ENCODE assay signal across 16 cellular contexts in genomic region chr11:69287968-69288882, GRCh38. TPM values are rescaled to one million over a fixed set of nuclear protein-coding genes. Genes with fewer than 3 reads are reported as not detected.
A peak's percentile ranks its signal among the peaks of the same experiment; 100 is the strongest.
DNase-seq lines count a peak whose midpoint lies in the region; ATAC-seq, FAIRE-seq and TF ChIP-seq lines count a peak whose summit lies in the region.
"Had no signal": no experiment of that assay in that cellular context is flagged by ENCODE, and none has a peak within 500 bp of the region (broad histone marks: within the 10 kb centered on the region; RNA-seq: fewer than 3 reads in every experiment).

No MANE protein-coding gene starts in this region.

- no peaks in the 10 kb centered on the region for H3K36me3 ChIP-seq in BLaER1
- H3K36me3 ChIP-seq in MM.1S (replicated peaks; ENCODE audit: insufficient read depth, low read length) = no peaks in the 10 kb centered on the region
- H3K36me3 ChIP-seq in H1 (ENCODE audit: control insufficient read depth in 2 of 4, insufficient read depth in 4 of 4, low read length in 3 of 4) = no peaks in the 10 kb centered on the region
- H3K36me3 ChIP-seq in mesenchymal stem cell (ENCODE audit: control insufficient read depth in 1 of 2, insufficient read depth in 2 of 2, low read depth in 1 of 2, low read length in 2 of 2) = no peaks in the 10 kb centered on the region
- H3K36me3 ChIP-seq: tibial nerve had no signal

- H3K18ac ChIP-seq in H1 (ENCODE audit: extremely low read depth, low read length) = peak overlapping the region; percentile 75
- no peak overlapping the region for H3K18ac ChIP-seq in mesenchymal stem cell (ENCODE audit: low read depth in 1 of 2, low read length in 2 of 2)

- no peak for TF ChIP-seq POLR2A in H1 (IDR thresholded peaks at IDR 0.05; ENCODE audit: control extremely low read depth in 1 of 2, low read depth in 2 of 2, low read length in 2 of 2)

- DNase-seq in MM.1S (peak; percentile 15), H1 (ENCODE audit: low read depth in 1 of 2, low spot score in 2 of 2) (no peak), mesenchymal stem cell (no peak), GM13977 (ENCODE audit: low spot score) (no peak), omental fat pad (ENCODE audit: low spot score) (no peak), DMS79 treated with DMSO at 0.1 percent for 48 hours (lab: John Stamatoyannopoulos, UW) (no peak)
- DNase-seq: activated CD4-positive, alpha-beta memory T cell treated with anti-CD3 and anti-CD28 coated beads, Interleukin-2, amount 10 ng/mL, durations not matched to agents 7 days and 5 days; foreskin melanocyte; NCI-H1048 had no signal

- no peaks in the 10 kb centered on the region for H3K4me1 Mint-ChIP-seq in activated T-helper 17 cell treated with anti-CD3 and anti-CD28 coated beads, Interleukin-2, amount 50 U/mL, for 72 hours
- H3K4me1 Mint-ChIP-seq: activated CD4-positive, alpha-beta memory T cell treated with anti-CD3 and anti-CD28 coated beads, Interleukin-2, amount 10 ng/mL, durations not matched to agents 7 days and 5 days had no signal

- CTCF ChIA-PET in H1 (lab: Charles Lee; ENCODE audit: partially characterized antibody) = interaction anchor here (0.6 to 2.6 kb wide), 8 partner anchors 8 to 467 kb away, joined by 3 to 8 read pairs (median 4); no protein-coding TSS in a partner anchor

- no peak overlapping the region for H3K4me3 ChIP-seq in BLaER1
- H3K4me3 ChIP-seq in MM.1S (ENCODE audit: low read length) = no peak overlapping the region
- H3K4me3 ChIP-seq in H1 (ENCODE audit: extremely low read depth in 1 of 4, insufficient read depth in 2 of 4, low read depth in 3 of 4, low read length in 4 of 4) = no peak overlapping the region
- no peak overlapping the region for H3K4me3 ChIP-seq in mesenchymal stem cell (ENCODE audit: insufficient read depth in 1 of 2, low read depth in 1 of 2, low read length in 2 of 2)
- H3K4me3 ChIP-seq: smooth muscle cell, tibial nerve had no signal

- H2BK15ac ChIP-seq in H1 (ENCODE audit: low read length) (no peak overlapping the region; the same call in 1 of the 2 replicates), mesenchymal stem cell (ENCODE audit: low read depth, poor library complexity, severe bottlenecking) (peak overlapping the region; percentile 50)

- no peak overlapping the region for H4K5ac ChIP-seq in H1 (ENCODE audit: insufficient read length, low read depth, low read length)

- no peaks in the 10 kb centered on the region for H3K9me2 ChIP-seq in MM.1S (replicated peaks; ENCODE audit: insufficient read depth, low read length)

- H4K8ac ChIP-seq in H1 (ENCODE audit: extremely low read depth, insufficient read depth, low read length) = no peak overlapping the region
- H4K8ac ChIP-seq in mesenchymal stem cell (ENCODE audit: low read length) = no peak overlapping the region

- POLR2A ChIA-PET in H1 (lab: Charles Lee; ENCODE audit: partially characterized antibody) = no interaction called here

- WGBS in H1 (ENCODE audit: extremely low coverage in 1 of 2, insufficient coverage in 1 of 2, insufficient read length in 1 of 2, insufficient replicate concordance in 2 of 2, low coverage in 1 of 2, low lambda C conversion rate in 2 of 2, missing lambda C conversion rate in 1 of 2), 2 experiments = 90% methylated on average over 20 of the region's 20 CpGs; no CpG with 5 or more reads in 1 of the 2 experiments
- WGBS in mesenchymal stem cell = 88% methylated on average over 20 of the region's 20 CpGs

- H3K23ac ChIP-seq in H1 (ENCODE audit: insufficient read length) (no peak overlapping the region), mesenchymal stem cell (ENCODE audit: low read length in 2 of 2) (no peak overlapping the region)

- H3K27ac Mint-ChIP-seq in activated T-helper 17 cell treated with anti-CD3 and anti-CD28 coated beads, Interleukin-2, amount 50 U/mL, for 72 hours = no peak overlapping the region
- H3K27ac Mint-ChIP-seq: activated CD4-positive, alpha-beta memory T cell treated with anti-CD3 and anti-CD28 coated beads, Interleukin-2, amount 10 ng/mL, durations not matched to agents 7 days and 5 days; activated T-helper 1 cell treated with anti-CD3 and anti-CD28 coated beads, Interleukin-12 subunit alpha, Interleukin-12 subunit beta, Interleukin-2, Interleukin-4 antibody, amounts not matched to agents 30 ng/mL and 10 ng/mL and 1 ng/mL, durations not matched to agents 14 hours and 24 hours and 36 hours had no signal

- TF ChIP-seq CTCF in MM.1S (IDR thresholded peaks at IDR 0.05; ENCODE audit: low read length) = no peak
- no peak for TF ChIP-seq CTCF in H1 (IDR thresholded peaks at IDR 0.05; ENCODE audit: control extremely low read depth in 1 of 3, insufficient read depth in 1 of 3, low read depth in 1 of 3, low read length in 3 of 3)
- no peak for TF ChIP-seq CTCF in GM13977 (IDR thresholded peaks at IDR 0.05; ENCODE audit: extremely low read depth, insufficient read depth, missing control alignments)
- TF ChIP-seq CTCF in omental fat pad (IDR thresholded peaks at IDR 0.05) = no peak

- H3K9ac ChIP-seq in BLaER1 (no peak overlapping the region), MM.1S (ENCODE audit: low read length) (no peak overlapping the region), H1 (replicated peaks in 1 of 4; ENCODE audit: extremely low read depth in 1 of 4, low read depth in 3 of 4, low read length in 3 of 4) (no peak overlapping the region), mesenchymal stem cell (ENCODE audit: low read length) (no peak overlapping the region)
- H3K9ac ChIP-seq: parathyroid adenoma had no signal

- no peak for FAIRE-seq in H1 (lab: Jason Lieb, UNC)

- H2AFZ ChIP-seq in MM.1S (ENCODE audit: low read length) (no peak overlapping the region), H1 (ENCODE audit: low read length) (no peak overlapping the region), mesenchymal stem cell (ENCODE audit: low read depth, low read length) (no peak overlapping the region)
- H2AFZ ChIP-seq: parathyroid adenoma had no signal

- H3K14ac ChIP-seq in H1 (ENCODE audit: insufficient read length) = no peak overlapping the region
- H3K14ac ChIP-seq in mesenchymal stem cell (ENCODE audit: low read length in 2 of 2) = no peak overlapping the region

- H3K27me3 Mint-ChIP-seq in activated T-helper 17 cell treated with anti-CD3 and anti-CD28 coated beads, Interleukin-2, amount 50 U/mL, for 72 hours = peaks cover 7% of the 10 kb centered on the region

- TF ChIP-seq EP300 in H1 (IDR thresholded peaks at IDR 0.05; ENCODE audit: borderline replicate concordance in 1 of 2, low read depth in 2 of 2, low read length in 2 of 2) = no peak

- peaks cover 7% of the 10 kb centered on the region; the same call in 1 of the 2 replicates for H3K23me2 ChIP-seq in H1 (ENCODE audit: low read depth, low read length)

- no peaks in the 10 kb centered on the region for H3K27me3 ChIP-seq in BLaER1
- H3K27me3 ChIP-seq in MM.1S (replicated peaks; ENCODE audit: insufficient read depth, low read length) = no peaks in the 10 kb centered on the region; the same call in 1 of the 2 replicates
- H3K27me3 ChIP-seq in H1 (replicated peaks in 1 of 4; ENCODE audit: control insufficient read depth in 3 of 4, extremely low read depth in 1 of 4, insufficient read depth in 3 of 4, low read length in 3 of 4) = peaks cover 0 to 2% (median 0%) of the 10 kb centered on the region in 4 experiments; a peak in 1 of 7 replicates
- peaks cover 18 to 67% of the 10 kb centered on the region in 2 experiments for H3K27me3 ChIP-seq in mesenchymal stem cell (ENCODE audit: control insufficient read depth in 1 of 2, insufficient read depth in 1 of 2, low read length in 2 of 2)
- H3K27me3 ChIP-seq: tibial nerve had no signal

- no peaks in the 10 kb centered on the region for H3K79me2 ChIP-seq in MM.1S (ENCODE audit: low read length)
- no peaks in the 10 kb centered on the region for H3K79me2 ChIP-seq in H1 (ENCODE audit: control insufficient read depth in 1 of 2, insufficient read depth in 2 of 2, low read length in 2 of 2)
- H3K79me2 ChIP-seq: parathyroid adenoma had no signal

- H3K9me3 Mint-ChIP-seq in activated T-helper 17 cell treated with anti-CD3 and anti-CD28 coated beads, Interleukin-2, amount 50 U/mL, for 72 hours = no peaks in the 10 kb centered on the region
- H3K9me3 Mint-ChIP-seq: activated CD4-positive, alpha-beta memory T cell treated with anti-CD3 and anti-CD28 coated beads, Interleukin-2, amount 10 ng/mL, durations not matched to agents 7 days and 5 days had no signal

- H3K4me2 ChIP-seq in BLaER1 (peak overlapping the region; percentile 69), MM.1S (ENCODE audit: low read depth, low read length) (no peak overlapping the region), H1 (ENCODE audit: insufficient read depth in 1 of 2, low read depth in 2 of 2, low read length in 2 of 2) (no peak overlapping the region), mesenchymal stem cell (ENCODE audit: low read length, poor library complexity, severe bottlenecking) (no peak overlapping the region)
- H3K4me2 ChIP-seq: smooth muscle cell had no signal

- H3K79me1 ChIP-seq in H1 (ENCODE audit: low read depth, low read length) (no peaks in the 10 kb centered on the region), mesenchymal stem cell (replicated peaks; ENCODE audit: low read length, poor library complexity, severe bottlenecking) (no peaks in the 10 kb centered on the region)

- H2BK12ac ChIP-seq in H1 (ENCODE audit: low read depth, low read length) (peak overlapping the region; percentile 85; the same call in 1 of the 2 replicates), mesenchymal stem cell (ENCODE audit: low read length in 2 of 2) (no peak overlapping the region)

- H2BK120ac ChIP-seq in H1 (replicated peaks; ENCODE audit: low read depth, low read length) (no peak overlapping the region), mesenchymal stem cell (ENCODE audit: low read depth, low read length) (no peak overlapping the region)

- H3K4me3 Mint-ChIP-seq in activated T-helper 17 cell treated with anti-CD3 and anti-CD28 coated beads, Interleukin-2, amount 50 U/mL, for 72 hours = no peak overlapping the region
- H3K4me3 Mint-ChIP-seq: activated CD4-positive, alpha-beta memory T cell treated with anti-CD3 and anti-CD28 coated beads, Interleukin-2, amount 10 ng/mL, durations not matched to agents 7 days and 5 days; activated T-helper 1 cell treated with anti-CD3 and anti-CD28 coated beads, Interleukin-12 subunit alpha, Interleukin-12 subunit beta, Interleukin-2, Interleukin-4 antibody, amounts not matched to agents 30 ng/mL and 10 ng/mL and 1 ng/mL, durations not matched to agents 14 hours and 24 hours and 36 hours had no signal

- H2AK5ac ChIP-seq in H1 (ENCODE audit: low read depth, low read length) = peak overlapping the region; percentile 88
- H2AK5ac ChIP-seq in mesenchymal stem cell (ENCODE audit: low read length, severe bottlenecking) = no peak overlapping the region

- H4K20me1 ChIP-seq in BLaER1 = no peaks in the 10 kb centered on the region
- no peaks in the 10 kb centered on the region for H4K20me1 ChIP-seq in MM.1S (ENCODE audit: insufficient read depth, low read length)
- H4K20me1 ChIP-seq in H1 (replicated peaks in 1 of 2; ENCODE audit: control insufficient read depth in 1 of 2, insufficient read depth in 2 of 2, low read length in 2 of 2) = peaks cover 0 to 7% of the 10 kb centered on the region in 2 experiments

- H3K36me3 Mint-ChIP-seq in activated T-helper 17 cell treated with anti-CD3 and anti-CD28 coated beads, Interleukin-2, amount 50 U/mL, for 72 hours (ENCODE audit: low read depth) = no peaks in the 10 kb centered on the region

- in situ Hi-C loops in GM13977 (cut with MboI; ENCODE audit: low pct_unique_long_range_greater_than_20kb, low sequenced_read_pairs, unreplicated experiment) = no loop called here

- TF ChIP-seq RAD21 in H1 (IDR thresholded peaks at IDR 0.05 in 1 of 2, conservative IDR thresholded peaks at IDR 0.05 in 1 of 2; ENCODE audit: low read depth in 2 of 2, low read length in 2 of 2) = no peak

- H3K4me1 ChIP-seq in BLaER1 (peaks cover 30% of the 10 kb centered on the region), MM.1S (ENCODE audit: low read length) (peaks cover 8% of the 10 kb centered on the region), H1 (replicated peaks in 1 of 4; ENCODE audit: control insufficient read depth in 3 of 4, insufficient read depth in 4 of 4, low read length in 3 of 4) (peaks cover 0 to 16% (median 9%) of the 10 kb centered on the region in 4 experiments; a peak in 6 of 7 replicates), mesenchymal stem cell (ENCODE audit: control insufficient read depth, insufficient read depth, low read depth, low read length) (peaks cover 18% of the 10 kb centered on the region)
- H3K4me1 ChIP-seq: parathyroid adenoma had no signal

- no peak overlapping the region for H3K56ac ChIP-seq in H1 (replicated peaks; ENCODE audit: insufficient read length, low read depth, low read length)

- H4K91ac ChIP-seq in H1 (replicated peaks; ENCODE audit: insufficient read length, low read length) (no peak overlapping the region), mesenchymal stem cell (ENCODE audit: low read length) (no peak overlapping the region)

- H2BK20ac ChIP-seq in H1 (ENCODE audit: low read length) = 0 out of 2 replicates have a peak overlapping the region, but pooled peaks have one; percentile 82

- peak overlapping the region; percentile 22 for H3K4ac ChIP-seq in H1 (replicated peaks; ENCODE audit: insufficient read length, low read depth, low read length)
- H3K4ac ChIP-seq in mesenchymal stem cell (ENCODE audit: low read depth in 1 of 2, low read length in 2 of 2) = no peak overlapping the region

- no peaks in the 10 kb centered on the region; the same call in 1 of the 2 replicates for H3F3A ChIP-seq in MM.1S (ENCODE audit: insufficient read depth, low read length)

- H2BK5ac ChIP-seq in H1 (ENCODE audit: low read depth, low read length) = no peak overlapping the region
- no peak overlapping the region for H2BK5ac ChIP-seq in mesenchymal stem cell (ENCODE audit: low read depth, low read length, poor library complexity, severe bottlenecking)

- no peaks in the 10 kb centered on the region for H3K9me3 ChIP-seq in BLaER1
- H3K9me3 ChIP-seq in MM.1S (replicated peaks; ENCODE audit: insufficient read depth, low read length) = no peaks in the 10 kb centered on the region
- H3K9me3 ChIP-seq in H1 (ENCODE audit: insufficient read depth in 2 of 2, low read depth in 1 of 2, low read length in 1 of 2) = 0 out of 4 replicates have a peak, but pooled peaks cover 0 to 2% of the 10 kb centered on the region in 2 experiments
- H3K9me3 ChIP-seq in mesenchymal stem cell (ENCODE audit: control insufficient read depth, low read length) = no peaks in the 10 kb centered on the region

- no peak for ATAC-seq in activated T-helper 17 cell treated with anti-CD3 and anti-CD28 coated beads, Interleukin-2, amount 50 U/mL, for 72 hours (replicated peaks)
- ATAC-seq in omental fat pad (ENCODE audit: low FRiP score) = no peak

- H3K27ac ChIP-seq in BLaER1 (no peak overlapping the region), MM.1S (ENCODE audit: low read length) (0 out of 2 replicates have a peak overlapping the region, but pooled peaks have one; percentile 7), H1 (ENCODE audit: low read depth, low read length) (no peak overlapping the region), mesenchymal stem cell (ENCODE audit: low read length, poor library complexity, severe bottlenecking) (no peak overlapping the region)
- H3K27ac ChIP-seq: parathyroid adenoma, tibial nerve had no signal

RNA-seq across cellular contexts. Expression of gene MYEOV, which starts 5.7 kb away (rescaled TPM):
- 0.67 and 0.86 TPM in 2 replicates for total RNA-seq in H1 (2021; fragmentation: NEBNext Ultra II Directional; extraction: Animal tissue kit (Norgen Biotek cat#: 25700))
- 0.44 and 1.0 TPM in 2 replicates for polyA plus RNA-seq in H1 (2011; rRNA removed)
- polyA plus RNA-seq in H1 (2011; cell fraction: cytosol; rRNA removed) = 0.50 TPM
- polyA plus RNA-seq in H1 (2011; cell fraction: nucleus; rRNA removed) = 2.3 TPM
- polyA plus RNA-seq in H1 (2012, experiment 1 of 2) = 0.47 to 1.2 TPM (median 0.68 TPM) in 3 of 4 replicates, not detected in the other
- 0.20 TPM for polyA plus RNA-seq in H1 (2012, experiment 2 of 2)
- polyA plus RNA-seq in H1 (2013, experiment 1 of 2) = 0.36 TPM
- polyA plus RNA-seq in H1 (2013, experiment 2 of 2) = 0.35 TPM
- 0.16 and 0.24 TPM in 2 replicates for polyA minus RNA-seq in H1 (2011; rRNA and poly(A)+ RNA removed)
- 0.44 TPM for polyA minus RNA-seq in H1 (2011; cell fraction: cytosol; rRNA and poly(A)+ RNA removed)
- polyA minus RNA-seq in H1 (2011; cell fraction: nucleus; rRNA and poly(A)+ RNA removed) = 2.0 TPM
- polyA plus RNA-seq in mesenchymal stem cell (2013, experiment 1 of 2) = 2.5 TPM
- 4.8 TPM for polyA plus RNA-seq in mesenchymal stem cell (2013, experiment 2 of 2)
- under 1 TPM in 1 of 2 donors, not detected in 1; 0.82 TPM for total RNA-seq in activated T-helper 17 cell treated with anti-CD3 and anti-CD28 coated beads, Interleukin-2, amount 50 U/mL, for 72 hours
- total RNA-seq in omental fat pad = 1 to 10 TPM in 1 of 4 donors, under 1 TPM in 3; 0.65 to 8.9 (median 0.83) TPM
- total RNA-seq: activated CD4-positive, alpha-beta memory T cell treated with anti-CD3 and anti-CD28 coated beads, Interleukin-2, amount 10 ng/mL, durations not matched to agents 7 days and 5 days; cerebellum; smooth muscle cell had no signal
